Comparison of ENCODE assay signal across 22 cellular contexts in the genomic region with DNA sequence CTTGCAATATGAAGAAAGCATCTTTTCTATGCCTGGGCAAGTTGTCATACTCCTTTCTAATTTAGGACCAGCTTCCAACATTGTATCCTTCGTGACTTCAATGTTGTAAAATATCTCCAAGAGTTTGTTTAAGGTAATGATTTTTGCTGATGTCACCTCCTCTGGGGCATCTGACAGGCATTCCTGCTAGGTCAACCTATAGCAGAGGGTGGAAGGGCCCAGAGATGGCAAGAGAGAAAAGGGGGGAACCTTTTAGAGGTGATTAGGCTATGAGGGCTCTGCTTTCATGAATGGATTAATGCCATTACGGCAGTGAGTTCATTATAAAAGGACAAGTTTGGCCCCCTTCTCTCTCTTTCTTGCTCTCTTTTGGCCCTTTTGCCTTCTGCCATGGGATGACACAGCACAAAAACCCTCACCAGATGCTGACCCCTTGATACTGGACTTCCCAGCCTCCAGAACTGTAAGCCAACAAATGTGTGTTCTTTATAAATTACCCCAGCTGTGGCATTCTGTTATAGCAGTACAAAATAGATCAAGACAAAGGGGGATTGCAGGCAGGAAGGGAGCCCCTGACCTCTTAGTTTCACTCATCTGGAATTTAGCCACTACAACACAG.
"Had no signal": no experiment of that assay in that cellular context is flagged by ENCODE, and none has a peak within 500 bp of the region (broad histone marks: within the 10 kb centered on the region; RNA-seq: fewer than 3 reads in every experiment).

No MANE protein-coding gene starts in this region.

- H3K9me3 ChIP-seq: ovary, psoas muscle, right lobe of liver, thoracic aorta, upper lobe of right lung had no signal

- DNase-seq: activated CD4-positive, alpha-beta T cell treated with anti-CD3 and anti-CD28 coated beads, Interleukin-2, amount 50 U/mL, for 48 hours; activated gamma-delta T cell treated with Interleukin-2 at 50 U/mL for 16 hours; activated T-cell treated with anti-CD3 and anti-CD28 coated beads for 4 hours; effector memory CD8-positive, alpha-beta T cell; foreskin keratinocyte; glutamatergic neuron; hypothalamus; ovary; psoas muscle; right lobe of liver; small intestine; stimulated activated CD4-positive, alpha-beta T cell treated with anti-CD3 and anti-CD28 coated beads, Interleukin-15, amount 100 ng/mL, for 24 hours; stimulated activated CD4-positive, alpha-beta T cell treated with anti-CD3 and anti-CD28 coated beads, Interleukin-2, amount 100 ng/mL, for 48 hours; T-helper 2 cell; upper lobe of right lung; WERI-Rb-1 had no signal

- ATAC-seq: effector memory CD8-positive, alpha-beta T cell; foreskin keratinocyte; left lobe of liver; psoas muscle; right lobe of liver; upper lobe of right lung had no signal

- H3K4me3 Mint-ChIP-seq: activated naive CD8-positive, alpha-beta T cell; activated T-helper 1 cell treated with anti-CD3 and anti-CD28 coated beads, Interleukin-12 subunit alpha, Interleukin-12 subunit beta, Interleukin-2, Interleukin-4 antibody, amounts not matched to agents 30 ng/mL and 10 ng/mL and 1 ng/mL, durations not matched to agents 14 hours and 24 hours and 36 hours; effector memory CD8-positive, alpha-beta T cell; stimulated activated naive CD8-positive, alpha-beta T cell treated with anti-CD3 and anti-CD28 coated beads, Interleukin-15, Interleukin-2, amounts not matched to agents 100 ng/mL and 50 ng/mL, for 24 hours had no signal

- H3K4me3 ChIP-seq: ovary, psoas muscle, right lobe of liver, thoracic aorta, upper lobe of right lung had no signal

- H3K27me3 Mint-ChIP-seq: activated naive CD8-positive, alpha-beta T cell; effector memory CD8-positive, alpha-beta T cell; stimulated activated naive CD8-positive, alpha-beta T cell treated with anti-CD3 and anti-CD28 coated beads, Interleukin-15, Interleukin-2, amounts not matched to agents 100 ng/mL and 50 ng/mL, for 24 hours had no signal

- H3K36me3 ChIP-seq: ovary, right lobe of liver, thoracic aorta, upper lobe of right lung, WERI-Rb-1 had no signal

- H3K36me3 Mint-ChIP-seq: activated naive CD8-positive, alpha-beta T cell had no signal

- H3K4me1 ChIP-seq: foreskin keratinocyte, psoas muscle, upper lobe of right lung had no signal

- FAIRE-seq: keratinocyte, small intestine had no signal

- H3K27me3 ChIP-seq: ovary, right lobe of liver, upper lobe of right lung had no signal

- H3K27ac Mint-ChIP-seq: activated naive CD8-positive, alpha-beta T cell; activated T-helper 1 cell treated with anti-CD3 and anti-CD28 coated beads, Interleukin-12 subunit alpha, Interleukin-12 subunit beta, Interleukin-2, Interleukin-4 antibody, amounts not matched to agents 30 ng/mL and 10 ng/mL and 1 ng/mL, durations not matched to agents 14 hours and 24 hours and 36 hours; effector memory CD8-positive, alpha-beta T cell; stimulated activated naive CD8-positive, alpha-beta T cell treated with anti-CD3 and anti-CD28 coated beads, Interleukin-15, Interleukin-2, amounts not matched to agents 100 ng/mL and 50 ng/mL, for 24 hours had no signal

- H3K9me3 Mint-ChIP-seq: activated T-helper 1 cell treated with anti-CD3 and anti-CD28 coated beads, Interleukin-12 subunit alpha, Interleukin-12 subunit beta, Interleukin-2, Interleukin-4 antibody, amounts not matched to agents 30 ng/mL and 10 ng/mL and 1 ng/mL, durations not matched to agents 14 hours and 24 hours and 36 hours; stimulated activated naive CD8-positive, alpha-beta T cell treated with anti-CD3 and anti-CD28 coated beads, Interleukin-15, Interleukin-2, amounts not matched to agents 100 ng/mL and 50 ng/mL, for 24 hours had no signal

- H3K27ac ChIP-seq: foreskin keratinocyte, ovary, psoas muscle, right lobe of liver, thoracic aorta, upper lobe of right lung, WERI-Rb-1 had no signal
